12 cellular contexts compared by ENCODE assay signal in the genomic region with DNA sequence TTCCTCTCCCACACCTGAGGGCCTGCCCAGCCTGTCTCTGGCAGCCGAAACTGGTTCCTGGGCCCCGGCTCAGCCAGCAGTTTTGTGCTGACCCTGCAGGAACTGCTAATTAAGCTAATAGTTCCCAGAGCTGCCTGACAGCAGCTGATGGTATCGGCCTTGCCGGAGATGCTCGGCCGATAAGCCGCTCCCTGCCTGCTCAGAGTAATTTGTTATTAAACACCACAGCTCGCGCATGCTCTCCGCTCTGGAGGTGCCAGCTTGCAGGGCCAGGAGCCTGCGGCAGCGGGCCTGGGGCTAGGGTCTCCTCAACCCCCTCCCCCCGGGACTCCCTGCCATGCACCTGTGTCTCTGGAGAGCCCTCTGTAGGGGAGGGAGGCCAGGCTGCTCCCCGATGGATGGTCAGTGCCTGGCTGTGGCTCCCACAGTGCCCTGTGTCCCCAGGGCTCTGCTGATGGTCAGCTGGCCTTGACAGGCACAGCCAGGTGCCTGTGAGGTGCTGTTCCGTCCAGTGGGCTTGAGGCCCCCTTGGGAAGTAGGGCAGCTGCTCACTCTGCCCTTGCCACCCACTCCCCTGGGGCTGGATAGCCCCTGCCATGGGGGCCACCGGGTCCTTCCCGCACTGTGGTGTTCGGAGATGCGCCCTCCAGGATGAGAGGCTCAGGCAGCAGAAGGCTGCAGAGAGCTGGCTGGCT. TPM values are rescaled to one million over a fixed set of nuclear protein-coding genes. Genes with fewer than 3 reads are reported as not detected.
A peak's percentile ranks its signal among the peaks of the same experiment; 100 is the strongest.
DNase-seq lines count a peak whose midpoint lies in the region; ATAC-seq lines count a peak whose summit lies in the region.
"Had no signal": no experiment of that assay in that cellular context is flagged by ENCODE, and none has a peak within 500 bp of the region (broad histone marks: within the 10 kb centered on the region; RNA-seq: fewer than 3 reads in every experiment).

No MANE protein-coding gene starts in this region.

- in situ Hi-C loops in T47D (cut with HindIII; ENCODE audit: low pct_unique_long_range_greater_than_20kb, low sequenced_read_pairs) = no loop called here

- peaks cover 15% of the 10 kb centered on the region for H3K79me2 ChIP-seq in trophoblast cell (ENCODE audit: control insufficient read depth, insufficient read depth, low read length, poor library complexity)

- H2AFZ ChIP-seq in trophoblast cell (ENCODE audit: insufficient read depth, low read length, poor library complexity) = no peak overlapping the region
- H2AFZ ChIP-seq: GM23248 had no signal

- H4K8ac ChIP-seq in trophoblast cell (ENCODE audit: low read depth, low read length) = no peak overlapping the region

- H3K9ac ChIP-seq in trophoblast cell (ENCODE audit: low read length) = no peak overlapping the region

- H2BK5ac ChIP-seq in trophoblast cell (ENCODE audit: low read depth, low read length, poor library complexity) = no peak overlapping the region

- peaks cover 2% of the 10 kb centered on the region for H3K9me3 ChIP-seq in trophoblast cell (ENCODE audit: insufficient read depth, low read depth, low read length)

- H3K27me3 ChIP-seq in trophoblast cell (ENCODE audit: insufficient read depth, low read length) = no peaks in the 10 kb centered on the region

- no peak overlapping the region for H3K27ac ChIP-seq in trophoblast cell (ENCODE audit: low read depth, low read length)

- no peak overlapping the region for H3K23ac ChIP-seq in trophoblast cell (ENCODE audit: low read length)

- peaks cover 34 to 39% of the 10 kb centered on the region in 2 experiments for H3K4me1 ChIP-seq in trophoblast cell (ENCODE audit: control insufficient read depth in 1 of 2, insufficient read depth in 2 of 2, low read length in 2 of 2)

- WGBS in trophoblast cell (ENCODE audit: extremely low coverage, insufficient coverage, insufficient read length) = no CpG with 5 or more reads among the region's 19 CpGs

- ATAC-seq in HG03460 (IDR thresholded peaks at IDR 0.05; ENCODE audit: unreplicated experiment) (no peak), HG03045 (IDR thresholded peaks at IDR 0.05; ENCODE audit: unreplicated experiment) (no peak)
- ATAC-seq: activated T-cell treated with anti-CD3 and anti-CD28 coated beads, Interleukin-2, amount 50 U/mL, for 4 hours had no signal

- H3K36me3 ChIP-seq in trophoblast cell (ENCODE audit: control insufficient read depth in 1 of 2, insufficient read depth in 2 of 2, low read length in 2 of 2) = no peaks in the 10 kb centered on the region

- H3K4me3 ChIP-seq in trophoblast cell (ENCODE audit: low read depth, low read length) = no peak overlapping the region
- H3K4me3 ChIP-seq: GM23248 had no signal

- H3K4ac ChIP-seq in trophoblast cell (ENCODE audit: low read depth, low read length) = no peak overlapping the region

- DNase-seq in D341Med (ENCODE audit: low spot score) (peak; percentile 58), NCI-H2171 (lab: John Stamatoyannopoulos, UW) (peak; percentile 23), T47D (ENCODE audit: low read depth in 1 of 2, low spot score in 1 of 2) (peak; percentile 73 to 85), trophoblast cell (peak; percentile 85 to 86), NCI-H2107 treated with DMSO at 0.1 percent for 48 hours (lab: John Stamatoyannopoulos, UW; ENCODE audit: unreplicated experiment) (no peak), superior temporal gyrus (ENCODE audit: extremely low spot score) (no peak)
- DNase-seq: activated CD4-positive, CD25-positive, alpha-beta regulatory T cell; activated T-cell treated with anti-CD3 and anti-CD28 coated beads, Interleukin-2, amount 50 U/mL, for 4 hours; GM23248; NCI-H2081 had no signal

- peaks cover 5% of the 10 kb centered on the region for H3K79me1 ChIP-seq in trophoblast cell (ENCODE audit: low read length)

- peak overlapping the region; percentile 26 for H3K18ac ChIP-seq in trophoblast cell (ENCODE audit: low read length)

- H3K4me2 ChIP-seq in trophoblast cell (ENCODE audit: low read length) = peak overlapping the region; percentile 4

- no peak overlapping the region for H2BK12ac ChIP-seq in trophoblast cell (ENCODE audit: low read length)

- no peak overlapping the region for H2BK120ac ChIP-seq in trophoblast cell (ENCODE audit: insufficient read depth, low read length, poor library complexity)

- H3K14ac ChIP-seq in trophoblast cell (ENCODE audit: low read length) = no peak overlapping the region

- no peak overlapping the region for H4K12ac ChIP-seq in trophoblast cell (ENCODE audit: low read depth, low read length)

- H4K91ac ChIP-seq in trophoblast cell (ENCODE audit: low read depth, low read length) = no peak overlapping the region

- peak overlapping the region; percentile 5 for H2AK5ac ChIP-seq in trophoblast cell (ENCODE audit: low read length)

RNA-seq across cellular contexts. Expression of a gene that starts 41.7 kb away (rescaled TPM):
- 31.7 and 33.2 TPM in 2 replicates for polyA plus RNA-seq in trophoblast cell (2013)

Comparison
In these comparisons a context has a peak if more than half of its experiments do, and no peak if none do; other contexts are left out.
1. DNase-seq: peak in D341Med (single experiment), NCI-H2171 (single experiment), T47D (2 of 2) and trophoblast cell (2 of 2); none in NCI-H2107 treated with DMSO at 0.1 percent for 48 hours (single experiment) and superior temporal gyrus (single experiment).